In genomic region chr5:54882841-54883240, GRCh38 we compare ENCODE assay signal across 13 cellular contexts.
DNase-seq lines count a peak whose midpoint lies in the region; ATAC-seq, FAIRE-seq and TF ChIP-seq lines count a peak whose summit lies in the region.
"Had no signal": no experiment of that assay in that cellular context is flagged by ENCODE, and none has a peak within 500 bp of the region (broad histone marks: within the 10 kb centered on the region; RNA-seq: fewer than 3 reads in every experiment).

No MANE protein-coding gene starts in this region.

- WGBS in body of pancreas, 2 donors = 88% methylated on average over 8 of the region's 8 CpGs
- WGBS in mesendoderm (ENCODE audit: extremely low coverage, insufficient coverage, low lambda C conversion rate) = no CpG with 5 or more reads among the region's 8 CpGs

- H3K4me3 ChIP-seq in body of pancreas (no peak overlapping the region), mesendoderm (ENCODE audit: low read length) (no peak overlapping the region)

- FAIRE-seq in frontal cortex (lab: Jason Lieb, UNC) = no peak

- H3K4me1 Mint-ChIP-seq in T-helper 2 cell treated with Interferon-gamma antibody and Interleukin-4, amounts not matched to agents 5 μg/mL and 100 μg/mL, for 36 hours (ENCODE audit: low read depth) = peaks cover 14% of the 10 kb centered on the region
- peaks cover 35% of the 10 kb centered on the region for H3K4me1 Mint-ChIP-seq in stimulated activated effector memory CD8-positive, alpha-beta T cell treated with anti-CD3 and anti-CD28 coated beads, Interleukin-12 subunit alpha, Interleukin-12 subunit beta, amount 100 ng/mL, for 72 hours

- no peak overlapping the region for H2BK5ac ChIP-seq in mesendoderm (ENCODE audit: low read length)

- no peak overlapping the region for H3K18ac ChIP-seq in mesendoderm (ENCODE audit: low read length)

- H3K36me3 Mint-ChIP-seq in T-helper 2 cell treated with Interferon-gamma antibody and Interleukin-4, amounts not matched to agents 5 μg/mL and 100 μg/mL, for 36 hours (ENCODE audit: low read depth) = no peaks in the 10 kb centered on the region
- H3K36me3 Mint-ChIP-seq in stimulated activated effector memory CD8-positive, alpha-beta T cell treated with anti-CD3 and anti-CD28 coated beads, Interleukin-12 subunit alpha, Interleukin-12 subunit beta, amount 100 ng/mL, for 72 hours = peaks cover 6% of the 10 kb centered on the region

- H3K56ac ChIP-seq in mesendoderm (ENCODE audit: low read length) = peak overlapping the region; percentile 11

- H3K4me1 ChIP-seq in body of pancreas (peaks cover 18% of the 10 kb centered on the region), mesendoderm (ENCODE audit: control insufficient read depth, low read depth, low read length) (peaks cover 3% of the 10 kb centered on the region)

- H3K9ac ChIP-seq in mesendoderm (ENCODE audit: low read length) = no peak overlapping the region

- intact Hi-C loops in body of pancreas (cut with DNase I) = no loop called here

- H3K27ac ChIP-seq in body of pancreas (peak overlapping the region in 2 of 4 donors; percentile 15 to 35), mesendoderm (ENCODE audit: low read depth, low read length) (no peak overlapping the region)

- no peak overlapping the region for H4K5ac ChIP-seq in mesendoderm (ENCODE audit: low read length)

- H3K27ac Mint-ChIP-seq in T-helper 2 cell treated with Interferon-gamma antibody and Interleukin-4, amounts not matched to agents 5 μg/mL and 100 μg/mL, for 36 hours = no peak overlapping the region
- no peak overlapping the region for H3K27ac Mint-ChIP-seq in stimulated activated effector memory CD8-positive, alpha-beta T cell treated with anti-CD3 and anti-CD28 coated beads, Interleukin-12 subunit alpha, Interleukin-12 subunit beta, amount 100 ng/mL, for 72 hours

- TF ChIP-seq POLR2A in body of pancreas (IDR thresholded peaks at IDR 0.05) = no peak

- peak overlapping the region; percentile 69 for H3K4me3 Mint-ChIP-seq in T-helper 2 cell treated with Interferon-gamma antibody and Interleukin-4, amounts not matched to agents 5 μg/mL and 100 μg/mL, for 36 hours
- peak overlapping the region; percentile 71 for H3K4me3 Mint-ChIP-seq in stimulated activated effector memory CD8-positive, alpha-beta T cell treated with anti-CD3 and anti-CD28 coated beads, Interleukin-12 subunit alpha, Interleukin-12 subunit beta, amount 100 ng/mL, for 72 hours

- H3K4me2 ChIP-seq in mesendoderm (ENCODE audit: low read length) = peak overlapping the region; percentile 14

- no peak overlapping the region for H2BK120ac ChIP-seq in mesendoderm (ENCODE audit: low read depth, low read length)

- no peaks in the 10 kb centered on the region for H3K9me3 ChIP-seq in body of pancreas

- H3K79me1 ChIP-seq in mesendoderm (ENCODE audit: low read length) = no peaks in the 10 kb centered on the region

- H3K79me2 ChIP-seq in mesendoderm (ENCODE audit: control insufficient read depth, insufficient read depth, low read length) = no peaks in the 10 kb centered on the region

- DNase-seq in T-helper 2 cell treated with Interferon-gamma antibody and Interleukin-4, amounts not matched to agents 5 μg/mL and 100 μg/mL, for 36 hours (ENCODE audit: low spot score) = no peak
- DNase-seq in T-helper 2 cell (no peak), body of pancreas (peak in 1 of 4 donors; percentile 8), mesendoderm (no peak), KG1 (lab: John Stamatoyannopoulos, UW) (no peak), NCI-H1694 (lab: John Stamatoyannopoulos, UW) (no peak), frontal cortex (ENCODE audit: low spot score in 2 of 2) (no peak)
- DNase-seq in stimulated activated effector memory CD8-positive, alpha-beta T cell treated with anti-CD3 and anti-CD28 coated beads, Interleukin-12 subunit alpha, Interleukin-12 subunit beta, amount 100 ng/mL, for 72 hours (ENCODE audit: low spot score in 2 of 2) = no peak
- DNase-seq: 8988T; activated effector memory CD4-positive, alpha-beta T cell treated with Interleukin-2 at 50 U/mL for 16 hours; cortex of kidney; NCI-H446; RPMI8226 had no signal

- H3K27me3 Mint-ChIP-seq in T-helper 2 cell treated with Interferon-gamma antibody and Interleukin-4, amounts not matched to agents 5 μg/mL and 100 μg/mL, for 36 hours (ENCODE audit: low read depth) = peaks cover 74% of the 10 kb centered on the region

- H3K23ac ChIP-seq in mesendoderm (ENCODE audit: low read length) = no peak overlapping the region

- ATAC-seq in body of pancreas = peak; percentile 8
- no peak for ATAC-seq in stimulated activated effector memory CD8-positive, alpha-beta T cell treated with anti-CD3 and anti-CD28 coated beads, Interleukin-12 subunit alpha, Interleukin-12 subunit beta, amount 100 ng/mL, for 72 hours

- H3K9me3 Mint-ChIP-seq in T-helper 2 cell treated with Interferon-gamma antibody and Interleukin-4, amounts not matched to agents 5 μg/mL and 100 μg/mL, for 36 hours = no peaks in the 10 kb centered on the region
- H3K9me3 Mint-ChIP-seq in stimulated activated effector memory CD8-positive, alpha-beta T cell treated with anti-CD3 and anti-CD28 coated beads, Interleukin-12 subunit alpha, Interleukin-12 subunit beta, amount 100 ng/mL, for 72 hours = no peaks in the 10 kb centered on the region

- no peaks in the 10 kb centered on the region for H3K36me3 ChIP-seq in body of pancreas (replicated peaks in 1 of 2; ENCODE audit: insufficient read depth in 1 of 2, low read depth in 2 of 2)
- H3K36me3 ChIP-seq in mesendoderm (ENCODE audit: control insufficient read depth, insufficient read depth, low read length) = no peaks in the 10 kb centered on the region

- TF ChIP-seq CTCF in body of pancreas (IDR thresholded peaks at IDR 0.05) = no peak

- no peak overlapping the region for H4K8ac ChIP-seq in mesendoderm (ENCODE audit: low read depth, low read length)

- no peak overlapping the region for H2BK15ac ChIP-seq in mesendoderm (replicated peaks; ENCODE audit: low read depth)

- H3K4ac ChIP-seq in mesendoderm (ENCODE audit: low read depth, low read length) = no peak overlapping the region

- peaks cover 0 to 4% of the 10 kb centered on the region in 2 donors for H3K27me3 ChIP-seq in body of pancreas
- no peaks in the 10 kb centered on the region for H3K27me3 ChIP-seq in mesendoderm (ENCODE audit: insufficient read depth, low read length, poor library complexity)

- H2AK5ac ChIP-seq in mesendoderm (ENCODE audit: low read length) = no peak overlapping the region
